Comparison of ENCODE assay signal across 18 cellular contexts in genomic region chr16:67238806-67239470, GRCh38. TPM values are rescaled to one million over a fixed set of nuclear protein-coding genes. Genes with fewer than 3 reads are reported as not detected.
DNase-seq lines count a peak whose midpoint lies in the region; ATAC-seq, FAIRE-seq and TF ChIP-seq lines count a peak whose summit lies in the region.
"Had no signal": no experiment of that assay in that cellular context is flagged by ENCODE, and none has a peak within 500 bp of the region (broad histone marks: within the 10 kb centered on the region; RNA-seq: fewer than 3 reads in every experiment).

No MANE protein-coding gene starts in this region.

- H3K9ac ChIP-seq in SK-N-SH: no peak overlapping the region

- peaks cover 49% of the 10 kb centered on the region for H3F3A ChIP-seq in SK-N-SH (replicated peaks; ENCODE audit: insufficient read depth)

- H2AFZ ChIP-seq in SK-N-SH (ENCODE audit: low read depth): no peak overlapping the region
- H2AFZ ChIP-seq: PC-9 had no signal

- H3K27me3 Mint-ChIP-seq in activated T-helper 1 cell treated with anti-CD3 and anti-CD28 coated beads, Interleukin-12 subunit alpha, Interleukin-12 subunit beta, Interleukin-2, Interleukin-4 antibody, amounts not matched to agents 30 ng/mL and 10 ng/mL and 1 ng/mL, durations not matched to agents 14 hours and 24 hours and 36 hours (ENCODE audit: insufficient read depth): no peaks in the 10 kb centered on the region

- H3K27ac ChIP-seq in left ventricle myocardium inferior (replicated peaks): no peak overlapping the region
- peak overlapping the region; percentile 42 for H3K27ac ChIP-seq in lower lobe of right lung
- H3K27ac ChIP-seq in upper lobe of right lung: no peak overlapping the region
- H3K27ac ChIP-seq in SK-N-SH (ENCODE audit: low read depth in 2 of 2, low read length in 1 of 2): no peak overlapping the region

- peaks cover 43% of the 10 kb centered on the region for H3K4me1 ChIP-seq in left ventricle myocardium inferior
- H3K4me1 ChIP-seq in lower lobe of right lung: peaks cover 50% of the 10 kb centered on the region
- H3K4me1 ChIP-seq in upper lobe of right lung: peaks cover 46% of the 10 kb centered on the region
- H3K4me1 ChIP-seq in SK-N-SH (ENCODE audit: control insufficient read depth in 1 of 2, insufficient read depth in 2 of 2, low read depth in 1 of 2, low read length in 1 of 2): peaks cover 16 to 35% of the 10 kb centered on the region in 2 experiments; a peak in 3 of 4 replicates

- TF ChIP-seq POLR2A in H54 (IDR thresholded peaks at IDR 0.05; ENCODE audit: low read depth, low read length): no peak

- ATAC-seq in Right ventricle myocardium inferior (no peak), lower lobe of right lung (no peak), upper lobe of right lung (no peak)

- H3K4me3 ChIP-seq in left ventricle myocardium inferior: no peak overlapping the region
- no peak overlapping the region for H3K4me3 ChIP-seq in lower lobe of right lung
- no peak overlapping the region for H3K4me3 ChIP-seq in upper lobe of right lung
- no peak overlapping the region for H3K4me3 ChIP-seq in SK-N-SH (ENCODE audit: low read depth in 2 of 2, low read length in 1 of 2)
- H3K4me3 ChIP-seq: PC-9 had no signal

- peak; percentile 17 for DNase-seq in Right ventricle myocardium inferior (ENCODE audit: missing footprints)
- DNase-seq in left ventricle myocardium inferior: no peak
- DNase-seq in activated T-helper 1 cell treated with anti-CD3 and anti-CD28 coated beads, Interleukin-12 subunit alpha, Interleukin-12 subunit beta, Interleukin-2, Interleukin-4 antibody, amounts not matched to agents 30 ng/mL and 10 ng/mL and 1 ng/mL, durations not matched to agents 14 hours and 24 hours and 36 hours (ENCODE audit: low spot score): no peak
- DNase-seq in lower lobe of right lung: peak; percentile 33
- DNase-seq in upper lobe of right lung: peak; percentile 45
- no peak for DNase-seq in H54 (ENCODE audit: insufficient read length, low spot score)
- no peak for DNase-seq in NCI-H526 treated with DMSO at 0.1 percent for 48 hours (lab: John Stamatoyannopoulos, UW)
- DNase-seq in SK-N-SH: no peak
- DNase-seq: DND-41, GDM1, KG1, NCI-H1048, NCI-H2107, NCI-H446, NCI-H748 treated with DMSO at 0.1 percent for 48 hours, PC-9 had no signal

- no peak for TF ChIP-seq CTCF in left ventricle myocardium inferior (IDR thresholded peaks at IDR 0.05; ENCODE audit: borderline replicate concordance)
- no peak for TF ChIP-seq CTCF in lower lobe of right lung (IDR thresholded peaks at IDR 0.05)
- no peak for TF ChIP-seq CTCF in upper lobe of right lung (IDR thresholded peaks at IDR 0.05)
- TF ChIP-seq CTCF in SK-N-SH (IDR thresholded peaks at IDR 0.05): no peak

- no peak overlapping the region for H3K4me2 ChIP-seq in SK-N-SH

- H3K9me3 ChIP-seq in left ventricle myocardium inferior (replicated peaks): no peaks in the 10 kb centered on the region
- no peaks in the 10 kb centered on the region for H3K9me3 ChIP-seq in lower lobe of right lung
- H3K9me3 ChIP-seq in upper lobe of right lung: no peaks in the 10 kb centered on the region
- no peaks in the 10 kb centered on the region for H3K9me3 ChIP-seq in SK-N-SH

- TF ChIP-seq RAD21 in SK-N-SH (IDR thresholded peaks at IDR 0.05; ENCODE audit: low read length): no peak

- peaks cover 44% of the 10 kb centered on the region for H3K79me2 ChIP-seq in SK-N-SH (ENCODE audit: insufficient read depth)

- H3K4me3 Mint-ChIP-seq in activated T-helper 1 cell treated with anti-CD3 and anti-CD28 coated beads, Interleukin-12 subunit alpha, Interleukin-12 subunit beta, Interleukin-2, Interleukin-4 antibody, amounts not matched to agents 30 ng/mL and 10 ng/mL and 1 ng/mL, durations not matched to agents 14 hours and 24 hours and 36 hours: no peak overlapping the region

- intact Hi-C loops in Right ventricle myocardium inferior (cut with DNase I): no loop called here
- intact Hi-C loops in left ventricle myocardium inferior (cut with micrococcal nuclease): no loop called here
- intact Hi-C loops in activated T-helper 1 cell treated with anti-CD3 and anti-CD28 coated beads, Interleukin-12 subunit alpha, Interleukin-12 subunit beta, Interleukin-2, Interleukin-4 antibody, amounts not matched to agents 30 ng/mL and 10 ng/mL and 1 ng/mL, durations not matched to agents 14 hours and 24 hours and 36 hours (cut with micrococcal nuclease): no loop called here
- intact Hi-C loops in lower lobe of right lung (cut with DNase I): no loop called here
- intact Hi-C loops in upper lobe of right lung (cut with DNase I): no loop called here

- FAIRE-seq in H54 (lab: Jason Lieb, UNC): no peak
- FAIRE-seq: A204.1, GM12892 had no signal

- peaks cover 35% of the 10 kb centered on the region for H3K4me1 Mint-ChIP-seq in activated T-helper 1 cell treated with anti-CD3 and anti-CD28 coated beads, Interleukin-12 subunit alpha, Interleukin-12 subunit beta, Interleukin-2, Interleukin-4 antibody, amounts not matched to agents 30 ng/mL and 10 ng/mL and 1 ng/mL, durations not matched to agents 14 hours and 24 hours and 36 hours (ENCODE audit: low read depth)

- no peak for TF ChIP-seq EP300 in SK-N-SH (IDR thresholded peaks at IDR 0.05; ENCODE audit: borderline replicate concordance in 1 of 2, low read depth in 1 of 2, low read length in 1 of 2)

- H3K9me3 Mint-ChIP-seq in activated T-helper 1 cell treated with anti-CD3 and anti-CD28 coated beads, Interleukin-12 subunit alpha, Interleukin-12 subunit beta, Interleukin-2, Interleukin-4 antibody, amounts not matched to agents 30 ng/mL and 10 ng/mL and 1 ng/mL, durations not matched to agents 14 hours and 24 hours and 36 hours: no peaks in the 10 kb centered on the region

- peaks cover 27% of the 10 kb centered on the region for H3K36me3 Mint-ChIP-seq in activated T-helper 1 cell treated with anti-CD3 and anti-CD28 coated beads, Interleukin-12 subunit alpha, Interleukin-12 subunit beta, Interleukin-2, Interleukin-4 antibody, amounts not matched to agents 30 ng/mL and 10 ng/mL and 1 ng/mL, durations not matched to agents 14 hours and 24 hours and 36 hours (ENCODE audit: low read depth)

- WGBS in SK-N-SH (ENCODE audit: low lambda C conversion rate): 100% methylated on average over 6 of the region's 9 CpGs

- POLR2A ChIA-PET in SK-N-SH (lab: Yijun Ruan, JAX): interaction anchor here (1.3 to 1.7 kb wide), 2 partner anchors 12 to 65 kb away, joined by 4 to 6 read pairs; partner anchors contain the start of gene TMEM208

- CTCF ChIA-PET in SK-N-SH (lab: Yijun Ruan, JAX): interaction anchor here (0.9 to 1.9 kb wide), 3 partner anchors 12 to 65 kb away, joined by 3 to 7 read pairs (median 3); partner anchors contain the start of gene TMEM208

- H3K36me3 ChIP-seq in left ventricle myocardium inferior (peaks cover 60% of the 10 kb centered on the region), lower lobe of right lung (peaks cover 56% of the 10 kb centered on the region), upper lobe of right lung (peaks cover 62% of the 10 kb centered on the region), SK-N-SH (replicated peaks in 1 of 2; ENCODE audit: control insufficient read depth in 1 of 2, insufficient read depth in 2 of 2, low read length in 1 of 2) (peaks cover 40 to 44% of the 10 kb centered on the region in 2 experiments)

- H4K20me1 ChIP-seq in SK-N-SH (ENCODE audit: insufficient read depth): no peaks in the 10 kb centered on the region

- H3K27me3 ChIP-seq in left ventricle myocardium inferior (ENCODE audit: low read depth) (no peaks in the 10 kb centered on the region), lower lobe of right lung (ENCODE audit: low read depth) (no peaks in the 10 kb centered on the region), upper lobe of right lung (no peaks in the 10 kb centered on the region), SK-N-SH (ENCODE audit: insufficient read depth) (no peaks in the 10 kb centered on the region)

- no peaks in the 10 kb centered on the region for H3K9me2 ChIP-seq in SK-N-SH

- H3K27ac Mint-ChIP-seq in activated T-helper 1 cell treated with anti-CD3 and anti-CD28 coated beads, Interleukin-12 subunit alpha, Interleukin-12 subunit beta, Interleukin-2, Interleukin-4 antibody, amounts not matched to agents 30 ng/mL and 10 ng/mL and 1 ng/mL, durations not matched to agents 14 hours and 24 hours and 36 hours: peak overlapping the region; percentile 16

RNA-seq across cellular contexts. Expression of gene FHOD1, which starts 8.3 kb away (rescaled TPM):
- total RNA-seq in Right ventricle myocardium inferior (15.3 TPM), left ventricle myocardium inferior (18.0 TPM), lower lobe of right lung (67.7 TPM), upper lobe of right lung (94.9 TPM)
- total RNA-seq in activated T-helper 1 cell treated with anti-CD3 and anti-CD28 coated beads, Interleukin-12 subunit alpha, Interleukin-12 subunit beta, Interleukin-2, Interleukin-4 antibody, amounts not matched to agents 30 ng/mL and 10 ng/mL and 1 ng/mL, durations not matched to agents 14 hours and 24 hours and 36 hours: 116 and 119 TPM in 2 replicates
- polyA plus RNA-seq in SK-N-SH (2012; rRNA removed): 53.2 and 70.9 TPM in 2 replicates
- 17.6 and 25.5 TPM in 2 replicates for polyA plus RNA-seq in SK-N-SH (2012; cell fraction: cytosol; rRNA removed)
- polyA plus RNA-seq in SK-N-SH (2012; cell fraction: nucleus; rRNA removed): 343 and 475 TPM in 2 replicates

RNA-seq across cellular contexts. Expression of gene SLC9A5, which starts 9.8 kb away (rescaled TPM):
- 0.84 TPM for total RNA-seq in Right ventricle myocardium inferior
- total RNA-seq in left ventricle myocardium inferior: 1.3 TPM
- 5.1 TPM in 2 replicates for total RNA-seq in activated T-helper 1 cell treated with anti-CD3 and anti-CD28 coated beads, Interleukin-12 subunit alpha, Interleukin-12 subunit beta, Interleukin-2, Interleukin-4 antibody, amounts not matched to agents 30 ng/mL and 10 ng/mL and 1 ng/mL, durations not matched to agents 14 hours and 24 hours and 36 hours
- 2.8 TPM for total RNA-seq in lower lobe of right lung
- total RNA-seq in upper lobe of right lung: 2.4 TPM
- 4.1 and 5.8 TPM in 2 replicates for polyA plus RNA-seq in SK-N-SH (2012; rRNA removed)
- polyA plus RNA-seq in SK-N-SH (2012; cell fraction: cytosol; rRNA removed): 1.5 and 1.6 TPM in 2 replicates
- polyA plus RNA-seq in SK-N-SH (2012; cell fraction: nucleus; rRNA removed): 29.9 and 31.6 TPM in 2 replicates

RNA-seq across cellular contexts. Expression of gene TMEM208, which starts 12.0 kb away (rescaled TPM):
- total RNA-seq in Right ventricle myocardium inferior: 12.5 TPM
- 11.5 TPM for total RNA-seq in left ventricle myocardium inferior
- total RNA-seq in activated T-helper 1 cell treated with anti-CD3 and anti-CD28 coated beads, Interleukin-12 subunit alpha, Interleukin-12 subunit beta, Interleukin-2, Interleukin-4 antibody, amounts not matched to agents 30 ng/mL and 10 ng/mL and 1 ng/mL, durations not matched to agents 14 hours and 24 hours and 36 hours: 68.5 and 72.4 TPM in 2 replicates
- 33.1 TPM for total RNA-seq in lower lobe of right lung
- total RNA-seq in upper lobe of right lung: 39.3 TPM
- polyA plus RNA-seq in SK-N-SH (2012; rRNA removed): 98.2 and 130 TPM in 2 replicates
- polyA plus RNA-seq in SK-N-SH (2012; cell fraction: cytosol; rRNA removed): 85.0 and 109 TPM in 2 replicates
- polyA plus RNA-seq in SK-N-SH (2012; cell fraction: nucleus; rRNA removed): 101 TPM in 2 replicates

RNA-seq across cellular contexts. Expression of gene ELMO3, which starts 40.0 kb away (rescaled TPM):
- total RNA-seq in Right ventricle myocardium inferior (0.89 TPM), left ventricle myocardium inferior (0.80 TPM), lower lobe of right lung (14.9 TPM), upper lobe of right lung (17.5 TPM)
- total RNA-seq in activated T-helper 1 cell treated with anti-CD3 and anti-CD28 coated beads, Interleukin-12 subunit alpha, Interleukin-12 subunit beta, Interleukin-2, Interleukin-4 antibody, amounts not matched to agents 30 ng/mL and 10 ng/mL and 1 ng/mL, durations not matched to agents 14 hours and 24 hours and 36 hours: 8.5 and 9.0 TPM in 2 replicates
- polyA plus RNA-seq in SK-N-SH (2012; rRNA removed): 2.3 and 3.1 TPM in 2 replicates
- 0.58 and 0.90 TPM in 2 replicates for polyA plus RNA-seq in SK-N-SH (2012; cell fraction: cytosol; rRNA removed)
- polyA plus RNA-seq in SK-N-SH (2012; cell fraction: nucleus; rRNA removed): 20.1 and 23.3 TPM in 2 replicates

RNA-seq across cellular contexts. Expression of gene PLEKHG4, which starts 40.4 kb away (rescaled TPM):
- 1.1 TPM for total RNA-seq in Right ventricle myocardium inferior
- 1.1 TPM for total RNA-seq in left ventricle myocardium inferior
- 39.6 and 42.3 TPM in 2 replicates for total RNA-seq in activated T-helper 1 cell treated with anti-CD3 and anti-CD28 coated beads, Interleukin-12 subunit alpha, Interleukin-12 subunit beta, Interleukin-2, Interleukin-4 antibody, amounts not matched to agents 30 ng/mL and 10 ng/mL and 1 ng/mL, durations not matched to agents 14 hours and 24 hours and 36 hours
- total RNA-seq in lower lobe of right lung: 12.4 TPM
- total RNA-seq in upper lobe of right lung: 16.2 TPM
- 65.5 and 87.0 TPM in 2 replicates for polyA plus RNA-seq in SK-N-SH (2012; rRNA removed)
- 13.2 and 22.7 TPM in 2 replicates for polyA plus RNA-seq in SK-N-SH (2012; cell fraction: cytosol; rRNA removed)
- 417 and 427 TPM in 2 replicates for polyA plus RNA-seq in SK-N-SH (2012; cell fraction: nucleus; rRNA removed)

Comparison
In these comparisons a context has a peak if more than half of its experiments do, and no peak if none do; other contexts are left out.
1. DNase-seq: peak in Right ventricle myocardium inferior (single experiment), lower lobe of right lung (single experiment) and upper lobe of right lung (single experiment); none in left ventricle myocardium inferior (single experiment), activated T-helper 1 cell treated with anti-CD3 and anti-CD28 coated beads, Interleukin-12 subunit alpha, Interleukin-12 subunit beta, Interleukin-2, Interleukin-4 antibody, amounts not matched to agents 30 ng/mL and 10 ng/mL and 1 ng/mL, durations not matched to agents 14 hours and 24 hours and 36 hours (single experiment), H54 (single experiment), NCI-H526 treated with DMSO at 0.1 percent for 48 hours (single experiment) and SK-N-SH (single experiment).